ENCODE assay signal across 1 cellular context in the genomic region with DNA sequence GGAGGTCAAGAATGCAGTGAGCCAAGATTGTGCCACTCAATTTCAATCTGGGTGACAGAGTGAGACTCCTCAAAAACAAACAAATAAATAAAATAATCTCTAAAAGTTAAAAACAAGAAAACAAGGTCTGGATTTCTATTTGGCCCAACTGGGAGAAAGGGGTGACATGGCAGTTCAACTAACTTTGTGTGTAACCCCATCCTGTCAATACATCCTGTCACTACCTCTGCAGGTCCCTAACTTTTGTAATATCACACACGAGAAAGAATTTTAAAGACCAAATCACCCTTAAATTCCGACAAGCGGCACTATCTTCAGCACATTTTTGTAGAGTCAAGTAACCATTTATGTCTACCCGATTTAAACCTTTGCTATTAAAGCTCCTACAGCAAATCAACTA.
TF ChIP-seq lines count a peak whose summit lies in the region.

No MANE protein-coding gene starts in this region.

TF ChIP-seq in IMR-90, 13 proteins besides CTCF, POLR2A, EP300 and RAD21 (continued from another document):
- TF ChIP-seq, protein P1, sequence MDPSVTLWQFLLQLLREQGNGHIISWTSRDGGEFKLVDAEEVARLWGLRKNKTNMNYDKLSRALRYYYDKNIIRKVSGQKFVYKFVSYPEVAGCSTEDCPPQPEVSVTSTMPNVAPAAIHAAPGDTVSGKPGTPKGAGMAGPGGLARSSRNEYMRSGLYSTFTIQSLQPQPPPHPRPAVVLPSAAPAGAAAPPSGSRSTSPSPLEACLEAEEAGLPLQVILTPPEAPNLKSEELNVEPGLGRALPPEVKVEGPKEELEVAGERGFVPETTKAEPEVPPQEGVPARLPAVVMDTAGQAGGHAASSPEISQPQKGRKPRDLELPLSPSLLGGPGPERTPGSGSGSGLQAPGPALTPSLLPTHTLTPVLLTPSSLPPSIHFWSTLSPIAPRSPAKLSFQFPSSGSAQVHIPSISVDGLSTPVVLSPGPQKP (IDR thresholded peaks at IDR 0.05; ENCODE audit: borderline replicate concordance, low read depth, low read length), result no peak
- TF ChIP-seq RFX5 (IDR thresholded peaks at IDR 0.05; ENCODE audit: low read depth, low read length) (no peak), MAZ (IDR thresholded peaks at IDR 0.05; ENCODE audit: borderline replicate concordance, low read depth, low read length) (no peak), FOS (IDR thresholded peaks at IDR 0.05; ENCODE audit: low read depth, low read length) (no peak), MXI1 (IDR thresholded peaks at IDR 0.05; ENCODE audit: borderline replicate concordance, low read depth, low read length) (no peak), SMC3 (IDR thresholded peaks at IDR 0.05; ENCODE audit: low read depth, low read length) (no peak), MAFK (IDR thresholded peaks at IDR 0.05; ENCODE audit: low read depth, low read length) (no peak), BHLHE40 (IDR thresholded peaks at IDR 0.05; ENCODE audit: low read depth, low read length) (no peak), CHD1 (IDR thresholded peaks at IDR 0.05; ENCODE audit: low read depth, low read length) (no peak)
- TF ChIP-seq, protein P2, sequence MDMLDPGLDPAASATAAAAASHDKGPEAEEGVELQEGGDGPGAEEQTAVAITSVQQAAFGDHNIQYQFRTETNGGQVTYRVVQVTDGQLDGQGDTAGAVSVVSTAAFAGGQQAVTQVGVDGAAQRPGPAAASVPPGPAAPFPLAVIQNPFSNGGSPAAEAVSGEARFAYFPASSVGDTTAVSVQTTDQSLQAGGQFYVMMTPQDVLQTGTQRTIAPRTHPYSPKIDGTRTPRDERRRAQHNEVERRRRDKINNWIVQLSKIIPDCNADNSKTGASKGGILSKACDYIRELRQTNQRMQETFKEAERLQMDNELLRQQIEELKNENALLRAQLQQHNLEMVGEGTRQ (IDR thresholded peaks at IDR 0.05; ENCODE audit: low read depth, low read length), result no peak
